Comparison of ENCODE assay signal across 12 cellular contexts in the genomic region with DNA sequence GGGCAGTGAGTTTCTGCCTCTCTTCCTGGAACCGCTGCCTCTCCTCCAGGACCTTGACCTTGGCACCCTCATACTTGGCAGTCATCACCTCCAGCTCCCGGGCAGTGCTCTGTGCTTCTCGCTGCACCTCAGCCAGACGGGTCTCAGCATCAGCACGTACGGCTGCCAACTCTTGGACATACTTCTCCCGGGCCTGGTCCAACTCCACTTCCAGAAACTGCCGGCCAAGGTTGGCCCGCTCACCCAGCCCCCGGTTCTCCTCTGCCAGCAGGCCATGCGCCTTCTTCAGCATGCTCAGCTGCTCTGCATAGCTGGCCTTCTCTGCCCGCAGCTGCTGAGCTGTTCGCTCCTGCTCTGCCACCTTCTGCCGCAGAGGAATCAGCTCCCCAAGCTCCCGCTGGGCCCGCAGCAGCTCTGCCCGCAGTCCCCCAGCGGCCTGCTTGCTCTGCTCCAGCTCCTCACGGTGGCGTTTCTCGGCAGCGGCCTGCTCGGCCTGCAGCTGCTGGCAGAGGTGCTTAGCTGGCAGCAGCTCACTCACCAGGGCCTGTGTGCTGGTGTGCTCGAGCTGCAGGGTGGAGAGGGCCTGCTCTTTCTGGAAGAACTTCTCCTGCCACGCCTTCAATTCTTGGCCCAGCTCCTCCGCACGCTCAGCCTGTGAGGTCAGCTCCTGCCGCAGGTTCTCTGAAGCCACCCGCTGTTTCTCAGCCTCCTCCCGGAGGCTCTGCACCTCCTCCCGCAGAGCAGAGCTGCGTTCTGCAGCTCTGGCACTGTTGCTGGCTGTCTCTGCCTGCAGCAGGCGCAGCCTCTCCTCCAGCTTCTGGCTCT. TPM values are rescaled to one million over a fixed set of nuclear protein-coding genes. Genes with fewer than 3 reads are reported as not detected.
DNase-seq lines count a peak whose midpoint lies in the region; TF ChIP-seq lines count a peak whose summit lies in the region.
"Had no signal": no experiment of that assay in that cellular context is flagged by ENCODE, and none has a peak within 500 bp of the region (broad histone marks: within the 10 kb centered on the region; RNA-seq: fewer than 3 reads in every experiment).

No MANE protein-coding gene starts in this region.

- H3K9me3 ChIP-seq in Caco-2: no peaks in the 10 kb centered on the region
- H3K9me3 ChIP-seq in right atrium auricular region: no peaks in the 10 kb centered on the region
- H3K9me3 ChIP-seq in Peyer's patch: no peaks in the 10 kb centered on the region
- H3K9me3 ChIP-seq: SJSA1, thyroid gland had no signal

- CTCF ChIA-PET in Caco-2 (lab: Charles Lee): interaction anchor here (0.6 to 5.3 kb wide), 5 partner anchors 13 to 428 kb away, joined by 3 to 43 read pairs (median 3); no protein-coding TSS in a partner anchor

- H3K36me3 Mint-ChIP-seq in Caco-2 (ENCODE audit: insufficient read depth, unreplicated experiment): peaks cover 98% of the 10 kb centered on the region

- H3K27ac Mint-ChIP-seq in Caco-2 (ENCODE audit: unreplicated experiment): peak overlapping the region; percentile 33
- H3K27ac Mint-ChIP-seq: activated naive CD8-positive, alpha-beta T cell treated with anti-CD3 and anti-CD28 coated beads for 36 hours had no signal

- no peaks in the 10 kb centered on the region for H3K9me3 Mint-ChIP-seq in Caco-2 (ENCODE audit: unreplicated experiment)
- H3K9me3 Mint-ChIP-seq: activated naive CD8-positive, alpha-beta T cell treated with anti-CD3 and anti-CD28 coated beads for 36 hours had no signal

- H3K27me3 Mint-ChIP-seq in Caco-2 (ENCODE audit: insufficient read depth, unreplicated experiment): no peaks in the 10 kb centered on the region
- H3K27me3 Mint-ChIP-seq: activated naive CD8-positive, alpha-beta T cell treated with anti-CD3 and anti-CD28 coated beads for 36 hours had no signal

- POLR2A ChIA-PET in Caco-2 (lab: Charles Lee): no interaction called here

- H3K27ac ChIP-seq in right atrium auricular region: peak overlapping the region; percentile 11 to 49
- H3K27ac ChIP-seq in rectal smooth muscle tissue (ENCODE audit: low read depth, low read length): peak overlapping the region; percentile 60
- peak overlapping the region in 2 of 4 donors; percentile 7 to 22 for H3K27ac ChIP-seq in Peyer's patch
- H3K27ac ChIP-seq: SJSA1, thyroid gland had no signal

- BruUV-seq in Caco-2 (replicated peaks; lab: Mats Ljungman, UMichigan): no TSS peak

- H3K27me3 ChIP-seq in Caco-2 (replicated peaks; ENCODE audit: control insufficient read depth, insufficient read depth, low read length) (no peaks in the 10 kb centered on the region), right atrium auricular region (no peaks in the 10 kb centered on the region), rectal smooth muscle tissue (ENCODE audit: control insufficient read depth, insufficient read depth, low read length) (no peaks in the 10 kb centered on the region), Peyer's patch (no peaks in the 10 kb centered on the region)
- H3K27me3 ChIP-seq: SJSA1, thyroid gland had no signal

- no peak for TF ChIP-seq CTCF in Caco-2 (IDR thresholded peaks at IDR 0.05; ENCODE audit: insufficient read depth in 1 of 2, low read depth in 1 of 2, low read length in 1 of 2, severe bottlenecking in 1 of 2, unreplicated experiment in 1 of 2)
- no peak for TF ChIP-seq CTCF in astrocyte of the cerebellum (IDR thresholded peaks at IDR 0.05; ENCODE audit: low read depth, low read length, missing control alignments)
- TF ChIP-seq CTCF in right atrium auricular region (IDR thresholded peaks at IDR 0.05): peak in 1 of 2 donors; percentile 37
- no peak for TF ChIP-seq CTCF in Peyer's patch (IDR thresholded peaks at IDR 0.05)

- H3K4me3 ChIP-seq in Caco-2 (ENCODE audit: low read depth, low read length) (no peak overlapping the region), astrocyte of the cerebellum (ENCODE audit: low read depth, low read length) (no peak overlapping the region), right atrium auricular region (no peak overlapping the region), rectal smooth muscle tissue (ENCODE audit: low read length) (no peak overlapping the region), Peyer's patch (no peak overlapping the region)
- H3K4me3 ChIP-seq: SJSA1, thyroid gland had no signal

- no peak overlapping the region for H3K9ac ChIP-seq in rectal smooth muscle tissue (ENCODE audit: low read length)

- TF ChIP-seq POLR2A in Peyer's patch (IDR thresholded peaks at IDR 0.05): no peak

- DNase-seq in Caco-2: peak in 1 of 2 experiments; percentile 43
- peak; percentile 87 for DNase-seq in astrocyte of the cerebellum (ENCODE audit: low read depth)
- no peak for DNase-seq in right atrium auricular region (ENCODE audit: low spot score)
- no peak for DNase-seq in NCI-H748 treated with DMSO at 0.1 percent for 48 hours (lab: John Stamatoyannopoulos, UW)
- DNase-seq in SIG-M5 treated with dmso at 0.1 percent for 504 hours (lab: John Stamatoyannopoulos, UW; ENCODE audit: unreplicated experiment): no peak
- no peak for DNase-seq in Peyer's patch
- no peak for DNase-seq in inferior parietal cortex (ENCODE audit: extremely low spot score)
- DNase-seq: activated naive CD8-positive, alpha-beta T cell treated with anti-CD3 and anti-CD28 coated beads for 36 hours; DND-41; thyroid gland had no signal

- in situ Hi-C loops in astrocyte of the cerebellum (cut with HindIII; ENCODE audit: low sequenced_read_pairs): loop anchor here (25.0 kb wide), 2 partner anchors 99 to 399 kb away; a partner anchor contains a TSS

- H3K36me3 ChIP-seq in Caco-2 (ENCODE audit: control insufficient read depth, insufficient read depth, low read length) (peaks cover 40% of the 10 kb centered on the region), right atrium auricular region (peaks cover 100% of the 10 kb centered on the region), rectal smooth muscle tissue (ENCODE audit: control insufficient read depth, insufficient read depth, low read length) (peaks cover 92% of the 10 kb centered on the region), Peyer's patch (peaks cover 0 to 100% (median 0%) of the 10 kb centered on the region in 3 donors)

- H3K4me1 ChIP-seq in Caco-2 (no peaks in the 10 kb centered on the region), right atrium auricular region (peaks cover 0 to 53% of the 10 kb centered on the region in 2 donors), rectal smooth muscle tissue (ENCODE audit: control insufficient read depth, insufficient read depth, low read length) (peaks cover 37% of the 10 kb centered on the region), Peyer's patch (peaks cover 0 to 20% (median 0%) of the 10 kb centered on the region in 4 donors)
- H3K4me1 ChIP-seq: SJSA1 had no signal

- H3K4me1 Mint-ChIP-seq in Caco-2 (ENCODE audit: low read depth, unreplicated experiment): no peaks in the 10 kb centered on the region
- H3K4me1 Mint-ChIP-seq: activated naive CD8-positive, alpha-beta T cell treated with anti-CD3 and anti-CD28 coated beads for 36 hours had no signal

- H3K4me3 Mint-ChIP-seq in Caco-2 (ENCODE audit: unreplicated experiment): no peak overlapping the region
- H3K4me3 Mint-ChIP-seq: activated naive CD8-positive, alpha-beta T cell treated with anti-CD3 and anti-CD28 coated beads for 36 hours had no signal

- intact Hi-C loops in Caco-2 (cut with micrococcal nuclease; ENCODE audit: unreplicated experiment): no loop called here

RNA-seq across cellular contexts. Expression of a gene that starts 14.4 kb away (rescaled TPM):
- total RNA-seq in Caco-2 (2022) (34.7 and 37.7 TPM in 2 replicates), right atrium auricular region (1 to 10 TPM in 1 of 2 donors, under 1 TPM in 1; 0.59 to 3.0 TPM), Peyer's patch (10 to 100 TPM; 16.1 to 45.4 (median 28.2) TPM)
